ENCODE assay signal across 8 cellular contexts in genomic region chr17:63772801-63773271, GRCh38. TPM values are rescaled to one million over a fixed set of nuclear protein-coding genes. Genes with fewer than 3 reads are reported as not detected.
A peak's percentile ranks its signal among the peaks of the same experiment; 100 is the strongest.
DNase-seq lines count a peak whose midpoint lies in the region; ATAC-seq, FAIRE-seq and TF ChIP-seq lines count a peak whose summit lies in the region.

No MANE protein-coding gene starts in this region.

- SMC1A ChIA-PET in GM12878 (lab: Charles Lee; ENCODE audit: uncharacterized antibody, unreplicated experiment): interaction anchor here (1.0 to 1.9 kb wide), 5 partner anchors 9 to 74 kb away, joined by 3 to 7 read pairs (median 5); no protein-coding TSS in a partner anchor

- H3K79me2 ChIP-seq in DND-41 (ENCODE audit: insufficient read depth, low read length): peaks cover 93% of the 10 kb centered on the region
- H3K79me2 ChIP-seq in GM12878 (ENCODE audit: control insufficient read depth, insufficient read depth, low read length): peaks cover 90% of the 10 kb centered on the region

- H4K20me1 ChIP-seq in DND-41 (ENCODE audit: insufficient read depth, low read length) (peaks cover 44% of the 10 kb centered on the region), GM12878 (ENCODE audit: control insufficient read depth, insufficient read depth) (peaks cover 3% of the 10 kb centered on the region)

- under 1% methylated on average over 7 of the region's 7 CpGs for WGBS in GM12878 (ENCODE audit: insufficient coverage, insufficient replicate concordance, low lambda C conversion rate, missing lambda C conversion rate)
- WGBS in thymus: 6% methylated on average over 7 of the region's 7 CpGs

- in situ Hi-C loops in GM12878 (cut with MboI): no loop called here

- no peaks in the 10 kb centered on the region for H3K27me3 ChIP-seq in DND-41 (ENCODE audit: insufficient read depth, low read length, poor library complexity)
- no peaks in the 10 kb centered on the region for H3K27me3 ChIP-seq in GM12878 (replicated peaks in 1 of 2; ENCODE audit: control insufficient read depth in 2 of 2, insufficient read depth in 2 of 2, low read length in 1 of 2)
- H3K27me3 ChIP-seq in layer of hippocampus (ENCODE audit: control insufficient read depth, insufficient read depth, low read length): no peaks in the 10 kb centered on the region
- no peaks in the 10 kb centered on the region for H3K27me3 ChIP-seq in thymus (ENCODE audit: control insufficient read depth, insufficient read depth)

- peak overlapping the region; percentile 85 for H3K27ac ChIP-seq in DND-41 (ENCODE audit: low read length)
- peak overlapping the region; percentile 84 for H3K27ac ChIP-seq in GM12878 (ENCODE audit: control insufficient read depth, insufficient read depth)
- H3K27ac ChIP-seq in layer of hippocampus (ENCODE audit: low read depth, low read length): peak overlapping the region; percentile 98
- H3K27ac ChIP-seq in thymus (ENCODE audit: low read depth): peak overlapping the region; percentile 99

- no peak for TF ChIP-seq RAD21 in GM12878 (IDR thresholded peaks at IDR 0.05; ENCODE audit: insufficient read depth, low read depth, low read length)

- peak overlapping the region; percentile 84 for H3K4me2 ChIP-seq in DND-41 (ENCODE audit: insufficient read depth, low read length)
- H3K4me2 ChIP-seq in GM12878 (ENCODE audit: control insufficient read depth, insufficient read depth): peak overlapping the region; percentile 73

- H3K36me3 ChIP-seq in DND-41 (ENCODE audit: insufficient read depth, low read length) (peaks cover 49% of the 10 kb centered on the region), GM12878 (ENCODE audit: control insufficient read depth in 2 of 2, insufficient read depth in 2 of 2, low read length in 1 of 2) (peaks cover 0 to 7% of the 10 kb centered on the region in 2 experiments; a peak in 1 of 4 replicates), thymus (ENCODE audit: control insufficient read depth, insufficient read depth) (peaks cover 13% of the 10 kb centered on the region)

- ATAC-seq in DND-41 (ENCODE audit: insufficient read depth, low read depth) (no peak), GM12878 (no peak), esophagus mucosa (no peak)

- TSS peak; percentile 86 for BruUV-seq in GM12878 (replicated peaks; lab: Mats Ljungman, UMichigan)

- no peak for TF ChIP-seq CTCF in DND-41 (IDR thresholded peaks at IDR 0.05; ENCODE audit: borderline replicate concordance, extremely low read depth, low read length, poor library complexity, severe bottlenecking)
- TF ChIP-seq CTCF in GM12878 (IDR thresholded peaks at IDR 0.05 in 2 of 3, conservative IDR thresholded peaks at IDR 0.05 in 1 of 3; ENCODE audit: control insufficient read depth in 2 of 3, extremely low read depth in 1 of 3, insufficient read depth in 1 of 3, low read depth in 3 of 3, low read length in 3 of 3): no peak

- TF ChIP-seq POLR2A in GM12878 (IDR thresholded peaks at IDR 0.05; ENCODE audit: low read depth, low read length): no peak

- H3K4me1 ChIP-seq in DND-41 (ENCODE audit: insufficient read depth, low read length) (peaks cover 52% of the 10 kb centered on the region), GM12878 (ENCODE audit: control insufficient read depth, insufficient read depth, low read length) (peaks cover 3% of the 10 kb centered on the region), thymus (ENCODE audit: control insufficient read depth, insufficient read depth, low read length) (peaks cover 12% of the 10 kb centered on the region)

- no peak for FAIRE-seq in GM12878 (lab: Jason Lieb, UNC)

- POLR2A ChIA-PET in GM12878 (lab: Charles Lee): interaction anchor here (0.8 to 6.1 kb wide), 15 partner anchors 8 to 152 kb away, joined by 3 to 49 read pairs (median 7); partner anchors contain the start of genes FTSJ3, MAP3K3, PSMC5 and SMARCD2

- H3K9ac ChIP-seq in DND-41 (ENCODE audit: low read depth, low read length): peak overlapping the region; percentile 82
- H3K9ac ChIP-seq in GM12878 (ENCODE audit: control insufficient read depth, insufficient read depth, low read length): peak overlapping the region; percentile 94

- H3K4me3 ChIP-seq in DND-41 (ENCODE audit: low read depth in 1 of 2, low read length in 2 of 2) (peak overlapping the region; percentile 79 to 82), GM12878 (peak overlapping the region; percentile 86), thymus (ENCODE audit: low read length) (peak overlapping the region; percentile 82)

- peak; percentile 16 for DNase-seq in DND-41
- DNase-seq in LHCN-M2 (ENCODE audit: low read depth): peak; percentile 30
- DNase-seq in GM12878 (ENCODE audit: low read depth, low spot score): no peak
- DNase-seq in HPDE6-E6E7 (ENCODE audit: extremely low spot score): no peak
- DNase-seq in stimulated activated naive CD4-positive, alpha-beta T cell treated with Interleukin-2 at 50 U/mL for 16 hours (lab: John Stamatoyannopoulos, UW): no peak

- intact Hi-C loops in GM12878 (cut with micrococcal nuclease; ENCODE audit: unreplicated experiment): loop anchor here (1.0 to 10.0 kb wide), 5 partner anchors 32 to 148 kb away; partner anchors contain the start of genes FTSJ3, MAP3K3, PSMC5 and SMARCD2

- no peak for TF ChIP-seq EP300 in GM12878 (IDR thresholded peaks at IDR 0.05; ENCODE audit: borderline replicate concordance in 1 of 2, control insufficient read depth in 1 of 2, low read depth in 2 of 2, low read length in 2 of 2)

- CTCF ChIA-PET in GM12878 (lab: Yijun Ruan, JAX): interaction anchor here (0.6 to 1.6 kb wide), 6 partner anchors 25 to 76 kb away, joined by 3 to 8 read pairs (median 5); no protein-coding TSS in a partner anchor

- H2AFZ ChIP-seq in DND-41 (ENCODE audit: low read depth, low read length) (peak overlapping the region; percentile 82), GM12878 (ENCODE audit: control insufficient read depth, low read depth, low read length) (peak overlapping the region; percentile 65)

- RAD21 ChIA-PET in GM12878 (lab: Charles Lee; ENCODE audit: unreplicated experiment): interaction anchor here (0.6 to 3.6 kb wide), 10 partner anchors 12 to 244 kb away, joined by 3 to 20 read pairs (median 5); partner anchors contain the start of genes MAP3K3 and STRADA

- H3K9me3 ChIP-seq in DND-41 (ENCODE audit: insufficient read depth, low read length, severe bottlenecking): no peaks in the 10 kb centered on the region
- no peaks in the 10 kb centered on the region for H3K9me3 ChIP-seq in GM12878 (replicated peaks; ENCODE audit: control insufficient read depth, insufficient read depth, low read length)
- no peaks in the 10 kb centered on the region for H3K9me3 ChIP-seq in thymus (ENCODE audit: control insufficient read depth)

RNA-seq across cellular contexts. Expression of gene CCDC47, which starts 0.6 kb away (rescaled TPM):
- total RNA-seq in LHCN-M2 (2014; rRNA removed) (51.3 and 60.3 TPM in 2 replicates), GM12878 (2014; rRNA removed) (41.3 and 44.3 TPM in 2 replicates), GM12878 (2014; rRNA removed; fragmentation: Illumina TruSeq; extraction: Trizol) (70.5 and 79.2 TPM in 2 replicates), GM12878 (2021) (59.2 and 63.9 TPM in 2 replicates), esophagus mucosa (50.6 TPM)
- 27.1 TPM for polyA plus RNA-seq in LHCN-M2 (2012)
- total RNA-seq in GM12878 (2013; cell fraction: nucleolus; rRNA removed): 75.2 and 76.4 TPM in 2 replicates
- 38.9 TPM for polyA plus RNA-seq in GM12878 (2011; ENCODE audit: low read depth)
- polyA plus RNA-seq in GM12878 (2011; rRNA removed) (67.9 and 92.7 TPM in 2 replicates), GM12878 (2014; fragmentation: Illumina TruSeq; extraction: Trizol) (81.4 and 108 TPM in 2 replicates), GM12878 (2014; fragmentation: Nextera tagmentation; extraction: Ambion mirVana) (10 to 100 TPM; 13.6 to 17.4 TPM), GM12878 (2014; rRNA removed) (52.2 and 56.8 TPM in 2 replicates), GM12878 (2016; fragmentation: Nextera tagmentation; extraction: Ambion mirVana) (10 to 100 TPM; 55.8 to 61.0 TPM), thymus (25.9 TPM)
- polyA plus RNA-seq in GM12878 (2011; cell fraction: cytosol; rRNA removed): 32.4 and 34.2 TPM in 2 replicates
- 23.8 and 24.3 TPM in 2 replicates for polyA plus RNA-seq in GM12878 (2011; cell fraction: nucleus; rRNA removed)
- polyA plus RNA-seq in GM12878 (2012): 43.0 and 51.1 TPM in 2 replicates
- polyA minus RNA-seq in GM12878 (2011; rRNA and poly(A)+ RNA removed): 51.8 and 78.9 TPM in 2 replicates
- polyA minus RNA-seq in GM12878 (2011; cell fraction: cytosol; rRNA and poly(A)+ RNA removed): 18.8 and 25.7 TPM in 2 replicates
- polyA minus RNA-seq in GM12878 (2011; cell fraction: nucleus; rRNA and poly(A)+ RNA removed): 12.6 and 20.8 TPM in 2 replicates

RNA-seq across cellular contexts. Expression of gene DDX42, which starts 1.1 kb away (rescaled TPM):
- total RNA-seq in LHCN-M2 (2014; rRNA removed): 38.1 and 49.6 TPM in 2 replicates
- 45.3 TPM for polyA plus RNA-seq in LHCN-M2 (2012)
- total RNA-seq in GM12878 (2013; cell fraction: nucleolus; rRNA removed): 272 and 296 TPM in 2 replicates
- total RNA-seq in GM12878 (2014; rRNA removed): 55.4 and 67.6 TPM in 2 replicates
- 75.3 and 78.3 TPM in 2 replicates for total RNA-seq in GM12878 (2014; rRNA removed; fragmentation: Illumina TruSeq; extraction: Trizol)
- total RNA-seq in GM12878 (2021): 92.9 and 109 TPM in 2 replicates
- polyA plus RNA-seq in GM12878 (2011; ENCODE audit: low read depth): 59.2 TPM
- polyA plus RNA-seq in GM12878 (2011; rRNA removed): 127 and 154 TPM in 2 replicates
- polyA plus RNA-seq in GM12878 (2011; cell fraction: cytosol; rRNA removed): 51.1 and 58.4 TPM in 2 replicates
- polyA plus RNA-seq in GM12878 (2011; cell fraction: nucleus; rRNA removed): 302 and 333 TPM in 2 replicates
- polyA plus RNA-seq in GM12878 (2012): 72.2 and 82.1 TPM in 2 replicates
- polyA plus RNA-seq in GM12878 (2014; fragmentation: Illumina TruSeq; extraction: Trizol): 147 and 173 TPM in 2 replicates
- polyA plus RNA-seq in GM12878 (2014; fragmentation: Nextera tagmentation; extraction: Ambion mirVana): 10 to 100 TPM; 14.6 to 33.7 TPM
- 104 and 122 TPM in 2 replicates for polyA plus RNA-seq in GM12878 (2014; rRNA removed)
- 10 to 100 TPM; 31.3 to 39.6 TPM for polyA plus RNA-seq in GM12878 (2016; fragmentation: Nextera tagmentation; extraction: Ambion mirVana)
- polyA minus RNA-seq in GM12878 (2011; rRNA and poly(A)+ RNA removed): 65.5 and 88.9 TPM in 2 replicates
- polyA minus RNA-seq in GM12878 (2011; cell fraction: cytosol; rRNA and poly(A)+ RNA removed): 25.4 and 26.9 TPM in 2 replicates
- 65.3 and 90.2 TPM in 2 replicates for polyA minus RNA-seq in GM12878 (2011; cell fraction: nucleus; rRNA and poly(A)+ RNA removed)
- polyA plus RNA-seq in thymus: 92.8 TPM
- total RNA-seq in esophagus mucosa: 56.1 TPM

RNA-seq across cellular contexts. Expression of gene STRADA, which starts 31.2 kb away (rescaled TPM):
- total RNA-seq in LHCN-M2 (2014; rRNA removed): 21.6 and 21.7 TPM in 2 replicates
- 20.3 TPM for polyA plus RNA-seq in LHCN-M2 (2012)
- total RNA-seq in GM12878 (2013; cell fraction: nucleolus; rRNA removed): 194 and 198 TPM in 2 replicates
- 28.6 and 33.2 TPM in 2 replicates for total RNA-seq in GM12878 (2014; rRNA removed)
- 30.8 and 32.8 TPM in 2 replicates for total RNA-seq in GM12878 (2014; rRNA removed; fragmentation: Illumina TruSeq; extraction: Trizol)
- 40.0 and 45.3 TPM in 2 replicates for total RNA-seq in GM12878 (2021)
- 35.0 TPM for polyA plus RNA-seq in GM12878 (2011; ENCODE audit: low read depth)
- polyA plus RNA-seq in GM12878 (2011; rRNA removed): 43.0 and 50.5 TPM in 2 replicates
- polyA plus RNA-seq in GM12878 (2011; cell fraction: cytosol; rRNA removed): 39.3 and 41.7 TPM in 2 replicates
- 88.9 and 97.6 TPM in 2 replicates for polyA plus RNA-seq in GM12878 (2011; cell fraction: nucleus; rRNA removed)
- polyA plus RNA-seq in GM12878 (2012): 38.9 and 44.0 TPM in 2 replicates
- 49.5 and 51.2 TPM in 2 replicates for polyA plus RNA-seq in GM12878 (2014; fragmentation: Illumina TruSeq; extraction: Trizol)
- polyA plus RNA-seq in GM12878 (2014; fragmentation: Nextera tagmentation; extraction: Ambion mirVana): 10 to 100 TPM; 13.3 to 15.6 TPM
- 39.7 and 42.7 TPM in 2 replicates for polyA plus RNA-seq in GM12878 (2014; rRNA removed)
- 10 to 100 TPM; 50.0 to 54.1 TPM for polyA plus RNA-seq in GM12878 (2016; fragmentation: Nextera tagmentation; extraction: Ambion mirVana)
- 38.4 and 42.4 TPM in 2 replicates for polyA minus RNA-seq in GM12878 (2011; rRNA and poly(A)+ RNA removed)
- 9.0 and 20.6 TPM in 2 replicates for polyA minus RNA-seq in GM12878 (2011; cell fraction: cytosol; rRNA and poly(A)+ RNA removed)
- polyA minus RNA-seq in GM12878 (2011; cell fraction: nucleus; rRNA and poly(A)+ RNA removed): 27.2 and 43.3 TPM in 2 replicates
- 32.2 TPM for polyA plus RNA-seq in thymus
- 22.2 TPM for total RNA-seq in esophagus mucosa

RNA-seq across cellular contexts. Expression of gene PSMC5, which starts 54.4 kb away (rescaled TPM):
- total RNA-seq in LHCN-M2 (2014; rRNA removed) (51.4 and 71.6 TPM in 2 replicates), GM12878 (2014; rRNA removed) (37.1 and 55.0 TPM in 2 replicates), GM12878 (2014; rRNA removed; fragmentation: Illumina TruSeq; extraction: Trizol) (89.0 and 89.2 TPM in 2 replicates), GM12878 (2021) (124 TPM in 2 replicates), esophagus mucosa (102 TPM)
- polyA plus RNA-seq in LHCN-M2 (2012): 189 TPM
- total RNA-seq in GM12878 (2013; cell fraction: nucleolus; rRNA removed): 22.1 and 23.5 TPM in 2 replicates
- 126 TPM for polyA plus RNA-seq in GM12878 (2011; ENCODE audit: low read depth)
- polyA plus RNA-seq in GM12878 (2011; rRNA removed) (119 and 156 TPM in 2 replicates), GM12878 (2014; fragmentation: Illumina TruSeq; extraction: Trizol) (139 TPM in 2 replicates), GM12878 (2014; fragmentation: Nextera tagmentation; extraction: Ambion mirVana) (100 to 1,000 TPM; 115 to 266 TPM), GM12878 (2014; rRNA removed) (164 and 173 TPM in 2 replicates), GM12878 (2016; fragmentation: Nextera tagmentation; extraction: Ambion mirVana) (100 to 1,000 TPM; 212 to 214 TPM), thymus (179 TPM)
- polyA plus RNA-seq in GM12878 (2011; cell fraction: cytosol; rRNA removed): 138 and 186 TPM in 2 replicates
- 164 and 221 TPM in 2 replicates for polyA plus RNA-seq in GM12878 (2011; cell fraction: nucleus; rRNA removed)
- polyA plus RNA-seq in GM12878 (2012): 91.7 and 106 TPM in 2 replicates
- 163 and 225 TPM in 2 replicates for polyA minus RNA-seq in GM12878 (2011; rRNA and poly(A)+ RNA removed)
- polyA minus RNA-seq in GM12878 (2011; cell fraction: cytosol; rRNA and poly(A)+ RNA removed): 43.6 and 75.5 TPM in 2 replicates
- 51.3 and 89.6 TPM in 2 replicates for polyA minus RNA-seq in GM12878 (2011; cell fraction: nucleus; rRNA and poly(A)+ RNA removed)

RNA-seq across cellular contexts. Expression of gene FTSJ3, which starts 54.6 kb away (rescaled TPM):
- 39.1 and 44.3 TPM in 2 replicates for total RNA-seq in LHCN-M2 (2014; rRNA removed)
- 29.7 TPM for polyA plus RNA-seq in LHCN-M2 (2012)
- total RNA-seq in GM12878 (2013; cell fraction: nucleolus; rRNA removed): 40.8 and 50.2 TPM in 2 replicates
- 48.9 and 57.5 TPM in 2 replicates for total RNA-seq in GM12878 (2014; rRNA removed)
- 46.9 and 47.0 TPM in 2 replicates for total RNA-seq in GM12878 (2014; rRNA removed; fragmentation: Illumina TruSeq; extraction: Trizol)
- total RNA-seq in GM12878 (2021): 46.7 and 54.0 TPM in 2 replicates
- polyA plus RNA-seq in GM12878 (2011; ENCODE audit: low read depth): 24.1 TPM
- polyA plus RNA-seq in GM12878 (2011; rRNA removed): 35.9 and 38.4 TPM in 2 replicates
- polyA plus RNA-seq in GM12878 (2011; cell fraction: cytosol; rRNA removed): 43.0 and 49.8 TPM in 2 replicates
- 54.7 and 75.9 TPM in 2 replicates for polyA plus RNA-seq in GM12878 (2011; cell fraction: nucleus; rRNA removed)
- 26.0 and 31.1 TPM in 2 replicates for polyA plus RNA-seq in GM12878 (2012)
- 50.5 and 54.9 TPM in 2 replicates for polyA plus RNA-seq in GM12878 (2014; fragmentation: Illumina TruSeq; extraction: Trizol)
- 10 to 100 TPM; 17.2 to 34.2 TPM for polyA plus RNA-seq in GM12878 (2014; fragmentation: Nextera tagmentation; extraction: Ambion mirVana)
- 42.6 TPM in 2 replicates for polyA plus RNA-seq in GM12878 (2014; rRNA removed)
- polyA plus RNA-seq in GM12878 (2016; fragmentation: Nextera tagmentation; extraction: Ambion mirVana): 10 to 100 TPM; 71.0 to 79.2 TPM
- 50.1 and 55.0 TPM in 2 replicates for polyA minus RNA-seq in GM12878 (2011; rRNA and poly(A)+ RNA removed)
- 13.6 and 23.1 TPM in 2 replicates for polyA minus RNA-seq in GM12878 (2011; cell fraction: cytosol; rRNA and poly(A)+ RNA removed)
- 40.4 and 65.5 TPM in 2 replicates for polyA minus RNA-seq in GM12878 (2011; cell fraction: nucleus; rRNA and poly(A)+ RNA removed)
- polyA plus RNA-seq in thymus: 21.0 TPM
- total RNA-seq in esophagus mucosa: 18.7 TPM

Comparison
In these comparisons a context has a peak if more than half of its experiments do, and no peak if none do; other contexts are left out.
1. DNase-seq: peak in DND-41 (single experiment) and LHCN-M2 (single experiment); none in GM12878 (single experiment), HPDE6-E6E7 (single experiment) and stimulated activated naive CD4-positive, alpha-beta T cell treated with Interleukin-2 at 50 U/mL for 16 hours (single experiment).
2. Peak in every context shown above with its lines, with median percentiles within 50 percentile points of each other: H3K27ac ChIP-seq and H3K4me3 ChIP-seq.